27 cellular contexts compared by ENCODE assay signal in the genomic region with DNA sequence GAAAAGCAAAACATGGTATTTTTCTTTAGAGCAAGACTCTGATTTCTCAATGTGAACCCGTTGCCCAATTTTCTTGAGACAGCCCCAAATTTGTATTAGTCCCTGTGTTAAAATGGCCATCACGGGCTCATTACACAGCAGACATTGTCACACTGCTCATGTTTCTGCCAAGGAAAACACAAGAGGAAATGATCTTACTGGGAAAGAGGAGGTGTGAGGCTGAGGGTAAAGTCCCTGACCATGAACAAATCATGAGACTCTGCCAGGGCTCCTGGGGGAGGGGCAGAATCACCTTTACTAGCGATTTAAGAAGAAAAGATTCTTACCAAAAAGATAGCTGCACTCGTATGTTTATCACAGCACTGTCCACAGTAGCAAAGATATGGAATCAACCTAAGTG. TPM values are rescaled to one million over a fixed set of nuclear protein-coding genes. Genes with fewer than 3 reads are reported as not detected.
DNase-seq lines count a peak whose midpoint lies in the region; ATAC-seq, FAIRE-seq and TF ChIP-seq lines count a peak whose summit lies in the region.
"Had no signal": no experiment of that assay in that cellular context is flagged by ENCODE, and none has a peak within 500 bp of the region (broad histone marks: within the 10 kb centered on the region; RNA-seq: fewer than 3 reads in every experiment).

No MANE protein-coding gene starts in this region.

- DNase-seq in endothelial cell of umbilical vein (ENCODE audit: low read depth, low spot score) (peak; percentile 72), hepatocyte (ENCODE audit: low spot score) (peak; percentile 38), renal cortical epithelial cell (ENCODE audit: low read depth) (peak; percentile 38), iPS-NIHi11 (ENCODE audit: low spot score) (no peak), SK-N-DZ (ENCODE audit: low spot score) (no peak), lower lobe of right lung (no peak)
- DNase-seq: activated CD4-positive, alpha-beta T cell treated with anti-CD3 and anti-CD28 coated beads, Interleukin-2, amount 50 U/mL, for 1 hour; activated gamma-delta T cell treated with Interleukin-2 at 50 U/mL for 16 hours; activated T-cell treated with anti-CD3 and anti-CD28 coated beads, Interleukin-2, amount 50 U/mL, for 4 hours; COR-L47; DMS53; GF-D8; heart left ventricle; NCI-H1417 treated with DMSO at 0.1 percent for 48 hours; NCI-H2081 treated with DMSO at 0.1 percent for 48 hours; NCI-H345; SJCRH30; stimulated activated naive CD4-positive, alpha-beta T cell treated with Interleukin-2 at 50 U/mL for 16 hours had no signal

- no peak for TF ChIP-seq CTCF in endothelial cell of umbilical vein (IDR thresholded peaks at IDR 0.05; ENCODE audit: extremely low read depth in 1 of 2, insufficient read depth in 1 of 2, low read depth in 1 of 2, low read length in 2 of 2)
- TF ChIP-seq CTCF in hepatocyte (IDR thresholded peaks at IDR 0.05; ENCODE audit: poor library complexity), result no peak
- TF ChIP-seq CTCF in lower lobe of right lung (IDR thresholded peaks at IDR 0.05), result no peak

- H4K20me1 ChIP-seq in endothelial cell of umbilical vein (replicated peaks; ENCODE audit: control insufficient read depth, extremely low read depth, insufficient read depth, low read length) (no peaks in the 10 kb centered on the region), hepatocyte (ENCODE audit: insufficient read depth, poor library complexity, severe bottlenecking) (no peaks in the 10 kb centered on the region)
- H4K20me1 ChIP-seq: BLaER1 treated with 17β-estradiol and CSF1 and Interleukin-3, amounts not matched to agents 10 nM and 100 nM had no signal

- H3K4me1 ChIP-seq in endothelial cell of umbilical vein (ENCODE audit: control insufficient read depth, extremely low read depth, insufficient read depth, low read length) (peaks cover 10% of the 10 kb centered on the region), hepatocyte (ENCODE audit: insufficient read depth) (no peaks in the 10 kb centered on the region), lower lobe of right lung (no peaks in the 10 kb centered on the region)
- H3K4me1 ChIP-seq: BLaER1 treated with 17β-estradiol and CSF1 and Interleukin-3, amounts not matched to agents 10 nM and 100 nM; SJCRH30; vagina had no signal

- intact Hi-C loops in endothelial cell of umbilical vein (cut with micrococcal nuclease), result no loop called here
- intact Hi-C loops in lower lobe of right lung (cut with DNase I), result no loop called here

- H3K79me2 ChIP-seq in endothelial cell of umbilical vein (ENCODE audit: control insufficient read depth, insufficient read depth, low read length) (no peaks in the 10 kb centered on the region), hepatocyte (no peaks in the 10 kb centered on the region)

- CTCF ChIA-PET in endothelial cell of umbilical vein (lab: Charles Lee), result interaction anchor here (2.5 kb wide), 1 partner anchor 9 kb away, joined by 9 read pairs; no protein-coding TSS in a partner anchor

- peak; percentile 85 for FAIRE-seq in endothelial cell of umbilical vein (lab: Jason Lieb, UNC)
- FAIRE-seq: colon, RCC 7860 had no signal

- TF ChIP-seq POLR2A in endothelial cell of umbilical vein (IDR thresholded peaks at IDR 0.05; ENCODE audit: low read depth, low read length), result no peak

- H3K4me2 ChIP-seq in endothelial cell of umbilical vein (ENCODE audit: insufficient read depth, low read length) (peak overlapping the region; percentile 46), hepatocyte (no peak overlapping the region)
- H3K4me2 ChIP-seq: BLaER1 treated with 17β-estradiol and CSF1 and Interleukin-3, amounts not matched to agents 10 nM and 100 nM; KMS-11 had no signal

- no peaks in the 10 kb centered on the region for H3K9me1 ChIP-seq in endothelial cell of umbilical vein (replicated peaks; ENCODE audit: control insufficient read depth, extremely low read depth, insufficient read depth, low read length)

- H3K27me3 ChIP-seq in endothelial cell of umbilical vein (ENCODE audit: control insufficient read depth in 2 of 2, insufficient read depth in 2 of 2, low read length in 2 of 2) (no peaks in the 10 kb centered on the region), hepatocyte (no peaks in the 10 kb centered on the region), lower lobe of right lung (ENCODE audit: low read depth) (no peaks in the 10 kb centered on the region)
- H3K27me3 ChIP-seq: BLaER1 treated with 17β-estradiol and CSF1 and Interleukin-3, amounts not matched to agents 10 nM and 100 nM; heart left ventricle; SJCRH30; vagina had no signal

- H2AFZ ChIP-seq in endothelial cell of umbilical vein (ENCODE audit: low read depth, low read length) (no peak overlapping the region), hepatocyte (no peak overlapping the region)

- no TSS peak for BruUV-seq in endothelial cell of umbilical vein (replicated peaks; lab: Mats Ljungman, UMichigan)

- H3K9me3 ChIP-seq in endothelial cell of umbilical vein (replicated peaks; ENCODE audit: control insufficient read depth, insufficient read depth, low read length) (no peaks in the 10 kb centered on the region), hepatocyte (ENCODE audit: low read depth) (no peaks in the 10 kb centered on the region), lower lobe of right lung (no peaks in the 10 kb centered on the region)
- H3K9me3 ChIP-seq: BLaER1 treated with 17β-estradiol and CSF1 and Interleukin-3, amounts not matched to agents 10 nM and 100 nM; heart left ventricle; SJCRH30; thoracic aorta; vagina had no signal

- 75% methylated on average over 4 of the region's 4 CpGs for WGBS in hepatocyte (ENCODE audit: low lambda C conversion rate, missing lambda C conversion rate)

- H3K27ac ChIP-seq in cingulate gyrus (ENCODE audit: low read depth, low read length) (peak overlapping the region; percentile 78), endothelial cell of umbilical vein (ENCODE audit: insufficient read depth, low read depth, low read length) (peak overlapping the region; percentile 38), hepatocyte (no peak overlapping the region), lower lobe of right lung (no peak overlapping the region)
- H3K27ac ChIP-seq: BLaER1 treated with 17β-estradiol and CSF1 and Interleukin-3, amounts not matched to agents 10 nM and 100 nM; KMS-11; SJCRH30; thoracic aorta; vagina had no signal

- ATAC-seq in GM21423 (IDR thresholded peaks at IDR 0.05; ENCODE audit: unreplicated experiment) (no peak), lower lobe of right lung (no peak)
- ATAC-seq: activated T-cell treated with anti-CD3 and anti-CD28 coated beads, Interleukin-2, amount 50 U/mL, for 4 hours; WTC11 had no signal

- H3K4me3 ChIP-seq in endothelial cell of umbilical vein (replicated peaks in 1 of 3; ENCODE audit: insufficient read depth in 1 of 3, low read depth in 1 of 3, low read length in 3 of 3) (no peak overlapping the region), hepatocyte (no peak overlapping the region), lower lobe of right lung (no peak overlapping the region)
- H3K4me3 ChIP-seq: BLaER1 treated with 17β-estradiol and CSF1 and Interleukin-3, amounts not matched to agents 10 nM and 100 nM; heart left ventricle; SJCRH30; thoracic aorta; vagina had no signal

- H3K9ac ChIP-seq in endothelial cell of umbilical vein (replicated peaks; ENCODE audit: extremely low read depth, insufficient read depth, low read length), result no peak overlapping the region
- H3K9ac ChIP-seq: BLaER1 treated with 17β-estradiol and CSF1 and Interleukin-3, amounts not matched to agents 10 nM and 100 nM; KMS-11 had no signal

- POLR2A ChIA-PET in endothelial cell of umbilical vein (lab: Charles Lee), result no interaction called here

- dilution Hi-C loops in endothelial cell of umbilical vein (cut with MboI; ENCODE audit: extremely low pct_ligation_motif_present, low sequenced_read_pairs), result no loop called here

- H3K36me3 ChIP-seq in endothelial cell of umbilical vein (ENCODE audit: control insufficient read depth in 2 of 2, extremely low read depth in 1 of 2, insufficient read depth in 2 of 2, low read length in 2 of 2) (peaks cover 0 to 3% of the 10 kb centered on the region in 2 experiments), hepatocyte (replicated peaks; ENCODE audit: insufficient read depth, low read depth) (no peaks in the 10 kb centered on the region), lower lobe of right lung (no peaks in the 10 kb centered on the region)
- H3K36me3 ChIP-seq: BLaER1 treated with 17β-estradiol and CSF1 and Interleukin-3, amounts not matched to agents 10 nM and 100 nM; SJCRH30; vagina had no signal

- H3K9me2 ChIP-seq in hepatocyte (replicated peaks; ENCODE audit: insufficient read depth), result no peaks in the 10 kb centered on the region

TF ChIP-seq in endothelial cell of umbilical vein, 7 proteins besides CTCF, POLR2A, EP300 and RAD21:
- no peak for TF ChIP-seq GATA2 (IDR thresholded peaks at IDR 0.05; ENCODE audit: insufficient read depth, insufficient read length, low read depth, low read length)
- no peak for TF ChIP-seq JUN (IDR thresholded peaks at IDR 0.05; ENCODE audit: borderline replicate concordance, insufficient read depth, insufficient read length, low read depth)
- no peak for TF ChIP-seq MYC (IDR thresholded peaks at IDR 0.05; ENCODE audit: low read depth, low read length)
- TF ChIP-seq, protein P1, sequence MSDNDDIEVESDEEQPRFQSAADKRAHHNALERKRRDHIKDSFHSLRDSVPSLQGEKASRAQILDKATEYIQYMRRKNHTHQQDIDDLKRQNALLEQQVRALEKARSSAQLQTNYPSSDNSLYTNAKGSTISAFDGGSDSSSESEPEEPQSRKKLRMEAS (IDR thresholded peaks at IDR 0.05; ENCODE audit: insufficient read depth, insufficient read length), result no peak
- TF ChIP-seq EZH2 (IDR thresholded peaks at IDR 0.05; ENCODE audit: borderline replicate concordance, low read depth, low read length, severe bottlenecking), result no peak
- no peak for TF ChIP-seq POLR2AphosphoS5 (IDR thresholded peaks at IDR 0.05; ENCODE audit: insufficient read depth, low read depth, low read length)
- no peak for TF ChIP-seq FOS (IDR thresholded peaks at IDR 0.05; ENCODE audit: borderline replicate concordance, insufficient read depth, low read length)

RNA-seq across cellular contexts. Expression of a gene that starts 54.5 kb away (rescaled TPM):
- total RNA-seq in endothelial cell of umbilical vein, result 7.4 and 9.9 TPM in 2 replicates
- 3.8 and 5.2 TPM in 2 replicates for polyA plus RNA-seq in endothelial cell of umbilical vein
- 3.2 and 3.4 TPM in 2 replicates for polyA plus RNA-seq in endothelial cell of umbilical vein (2011; cell fraction: cytosol; rRNA removed)
- 2.4 and 3.0 TPM in 2 replicates for polyA plus RNA-seq in endothelial cell of umbilical vein (2011; cell fraction: nucleus; rRNA removed)
- polyA plus RNA-seq in endothelial cell of umbilical vein (2012), result 7.7 and 8.1 TPM in 2 replicates
- 3.4 and 4.3 TPM in 2 replicates for polyA minus RNA-seq in endothelial cell of umbilical vein
- polyA minus RNA-seq in endothelial cell of umbilical vein (2011; cell fraction: cytosol; rRNA and poly(A)+ RNA removed), result not detected
- 6.4 and 6.9 TPM in 2 replicates for polyA minus RNA-seq in endothelial cell of umbilical vein (2011; cell fraction: nucleus; rRNA and poly(A)+ RNA removed)
- 0.60 and 0.64 TPM in 2 replicates for total RNA-seq in hepatocyte
- polyA plus RNA-seq in hepatocyte, result 1.7 TPM in 1 of 2 replicates, not detected in the other
- 0.35 and 0.60 TPM in 2 replicates for total RNA-seq in renal cortical epithelial cell
- 2.9 and 4.6 TPM in 2 replicates for polyA plus RNA-seq in SK-N-DZ (2014; cell fraction: cytosol; rRNA removed)
- 1.6 and 2.1 TPM in 2 replicates for polyA plus RNA-seq in SK-N-DZ (2014; cell fraction: nucleus; rRNA removed)
- total RNA-seq in lower lobe of right lung, result 4.1 TPM

Comparison
In these comparisons a context has a peak if more than half of its experiments do, and no peak if none do; other contexts are left out.
1. H3K27ac ChIP-seq: peak in cingulate gyrus (single experiment) and endothelial cell of umbilical vein (single experiment); none in hepatocyte (single experiment) and lower lobe of right lung (single experiment).
2. DNase-seq: peak in endothelial cell of umbilical vein (single experiment), hepatocyte (single experiment) and renal cortical epithelial cell (single experiment); none in iPS-NIHi11 (single experiment), SK-N-DZ (single experiment) and lower lobe of right lung (single experiment).